14 cellular contexts compared by ENCODE assay signal in genomic region chr14:30957813-30958370, GRCh38.
DNase-seq lines count a peak whose midpoint lies in the region; ATAC-seq and TF ChIP-seq lines count a peak whose summit lies in the region.
"Had no signal": no experiment of that assay in that cellular context is flagged by ENCODE, and none has a peak within 500 bp of the region (broad histone marks: within the 10 kb centered on the region; RNA-seq: fewer than 3 reads in every experiment).

No MANE protein-coding gene starts in this region.

- no peak overlapping the region for H4K5ac ChIP-seq in H9 (ENCODE audit: insufficient read length, low read depth, low read length)

- WGBS in H9 (ENCODE audit: extremely low coverage, insufficient read length, low lambda C conversion rate), result no CpG with 5 or more reads among the region's 5 CpGs

- no peak overlapping the region for H3K9ac ChIP-seq in H9 (ENCODE audit: extremely low read depth, insufficient read length, low read length)

- H3K4me3 ChIP-seq in LNCaP clone FGC (ENCODE audit: low read depth, low read length), result no peak overlapping the region
- H3K4me3 ChIP-seq in CD8-positive, alpha-beta T cell (ENCODE audit: low read depth, low read length), result no peak overlapping the region
- H3K4me3 ChIP-seq: cardiac muscle cell, heart left ventricle had no signal

- no peak overlapping the region for H3K27ac ChIP-seq in H9 (ENCODE audit: insufficient read length, low read depth, low read length)
- H3K27ac ChIP-seq in CD8-positive, alpha-beta T cell (ENCODE audit: low read depth, low read length), result no peak overlapping the region
- H3K27ac ChIP-seq: heart left ventricle had no signal

- H3K27ac Mint-ChIP-seq in H9, result peak overlapping the region; percentile 36 to 40 (median 40); a peak in 3 of 7 replicates
- H3K27ac Mint-ChIP-seq in memory B cell, result peak overlapping the region; percentile 4
- H3K27ac Mint-ChIP-seq in CD8-positive, alpha-beta T cell, result no peak overlapping the region

- H3K36me3 ChIP-seq in CD8-positive, alpha-beta T cell (ENCODE audit: insufficient read depth, low read length), result no peaks in the 10 kb centered on the region

- H3K23me2 ChIP-seq in H9 (ENCODE audit: insufficient read length, low read depth, low read length, poor library complexity, severe bottlenecking), result no peaks in the 10 kb centered on the region

- H2AK5ac ChIP-seq in H9 (ENCODE audit: insufficient read length, low read length), result no peak overlapping the region

- H3K4me3 Mint-ChIP-seq in H9, result no peak overlapping the region
- no peak overlapping the region for H3K4me3 Mint-ChIP-seq in memory B cell
- H3K4me3 Mint-ChIP-seq in CD8-positive, alpha-beta T cell, result no peak overlapping the region

- H3K9me3 ChIP-seq in H9 (ENCODE audit: control insufficient read depth, low read depth, low read length), result no peaks in the 10 kb centered on the region
- H3K9me3 ChIP-seq in CD8-positive, alpha-beta T cell (ENCODE audit: low read length), result no peaks in the 10 kb centered on the region
- H3K9me3 ChIP-seq: heart left ventricle had no signal

- H3T11ph ChIP-seq in H9 (ENCODE audit: low read length), result no peak overlapping the region

- peaks cover 12 to 21% (median 18%) of the 10 kb centered on the region in 3 experiments; a peak in 6 of 7 replicates for H3K36me3 Mint-ChIP-seq in H9 (ENCODE audit: insufficient read depth in 1 of 3, low read depth in 3 of 3)
- peaks cover 21% of the 10 kb centered on the region for H3K36me3 Mint-ChIP-seq in memory B cell
- peaks cover 46% of the 10 kb centered on the region for H3K36me3 Mint-ChIP-seq in CD8-positive, alpha-beta T cell

- H2BK120ac ChIP-seq in H9 (ENCODE audit: low read depth, low read length, poor library complexity, severe bottlenecking), result no peak overlapping the region

- no peak overlapping the region for H2BK20ac ChIP-seq in H9 (ENCODE audit: low read depth, low read length, poor library complexity, severe bottlenecking)

- H2BK5ac ChIP-seq in H9 (ENCODE audit: insufficient read length, low read length), result no peak overlapping the region

- no peak overlapping the region for H2AFZ ChIP-seq in H9 (ENCODE audit: low read length)

- no peak overlapping the region for H4K8ac ChIP-seq in H9 (replicated peaks; ENCODE audit: insufficient read length, low read depth, low read length)

- ATAC-seq in GM18861 (IDR thresholded peaks at IDR 0.05; ENCODE audit: unreplicated experiment), result peak; percentile 91
- no peak for ATAC-seq in memory B cell (ENCODE audit: low read depth)
- ATAC-seq in CD8-positive, alpha-beta T cell, result no peak
- no peak for ATAC-seq in HG02938 (IDR thresholded peaks at IDR 0.05; ENCODE audit: unreplicated experiment)

- no peak overlapping the region for H3K14ac ChIP-seq in H9 (ENCODE audit: insufficient read depth, low read length)

- TF ChIP-seq CTCF in H9 (conservative IDR thresholded peaks at IDR 0.05) (no peak), LNCaP clone FGC (IDR thresholded peaks at IDR 0.05; ENCODE audit: control insufficient read depth, extremely low read depth, insufficient read depth) (no peak)
- no peak for TF ChIP-seq CTCF in CD8-positive, alpha-beta T cell (IDR thresholded peaks at IDR 0.05)

- POLR2A ChIA-PET in CD8-positive, alpha-beta T cell (lab: Charles Lee), result interaction anchor here (1.0 kb wide), 1 partner anchor 41 kb away, joined by 3 read pairs; no protein-coding TSS in a partner anchor

- no peak overlapping the region for H4K91ac ChIP-seq in H9 (ENCODE audit: insufficient read length, low read depth, low read length)

- no peak overlapping the region for H2BK12ac ChIP-seq in H9 (ENCODE audit: insufficient read length, low read depth, low read length)

- no peaks in the 10 kb centered on the region for H4K20me1 ChIP-seq in H9 (ENCODE audit: control insufficient read depth, insufficient read depth, insufficient read length)

- intact Hi-C loops in CD8-positive, alpha-beta T cell (cut with DNase I, micrococcal nuclease), result no loop called here

- CTCF ChIA-PET in CD8-positive, alpha-beta T cell (lab: Charles Lee), result interaction anchor here (1.2 to 1.7 kb wide), 2 partner anchors 13 to 125 kb away, joined by 3 to 5 read pairs; no protein-coding TSS in a partner anchor

- H3K79me1 ChIP-seq in H9 (ENCODE audit: insufficient read depth, low read depth, low read length, poor library complexity, severe bottlenecking), result peaks cover 4% of the 10 kb centered on the region

- H2BK15ac ChIP-seq in H9 (ENCODE audit: low read depth, low read length), result no peak overlapping the region

- H3K4me1 ChIP-seq in H9 (ENCODE audit: insufficient read depth, low read length), result no peaks in the 10 kb centered on the region
- no peaks in the 10 kb centered on the region for H3K4me1 ChIP-seq in CD8-positive, alpha-beta T cell (ENCODE audit: insufficient read depth, low read length)

- no peak overlapping the region for H3K4me2 ChIP-seq in H9 (ENCODE audit: insufficient read depth, insufficient read length, low read length)

- H3K27me3 ChIP-seq in H9 (ENCODE audit: insufficient read depth, low read length), result no peaks in the 10 kb centered on the region
- H3K27me3 ChIP-seq in CD8-positive, alpha-beta T cell (ENCODE audit: insufficient read depth, low read length), result no peaks in the 10 kb centered on the region
- H3K27me3 ChIP-seq: cardiac muscle cell, heart left ventricle had no signal

- no peak overlapping the region for H3K23ac ChIP-seq in H9 (ENCODE audit: insufficient read length, low read depth, low read length)

- H3K56ac ChIP-seq in H9 (ENCODE audit: insufficient read length, low read depth, low read length), result no peak overlapping the region

- H3K9me3 Mint-ChIP-seq in H9 (no peaks in the 10 kb centered on the region), memory B cell (no peaks in the 10 kb centered on the region)
- H3K9me3 Mint-ChIP-seq in CD8-positive, alpha-beta T cell, result no peaks in the 10 kb centered on the region

- no peak overlapping the region for H3K18ac ChIP-seq in H9 (ENCODE audit: insufficient read length, low read depth, low read length)

- no peaks in the 10 kb centered on the region for H3K27me3 Mint-ChIP-seq in H9 (ENCODE audit: low read depth)
- H3K27me3 Mint-ChIP-seq in memory B cell, result no peaks in the 10 kb centered on the region
- H3K27me3 Mint-ChIP-seq in CD8-positive, alpha-beta T cell (ENCODE audit: low read depth), result no peaks in the 10 kb centered on the region

- H3K79me2 ChIP-seq in H9 (ENCODE audit: insufficient read depth, low read length), result peaks cover 9% of the 10 kb centered on the region; the same call in 1 of the 2 replicates

- H3K4me1 Mint-ChIP-seq in H9 (peaks cover 11 to 18% of the 10 kb centered on the region in 2 experiments), memory B cell (peaks cover 20% of the 10 kb centered on the region)
- peaks cover 32% of the 10 kb centered on the region for H3K4me1 Mint-ChIP-seq in CD8-positive, alpha-beta T cell (ENCODE audit: low read depth)

- no peak for DNase-seq in H9
- DNase-seq in LNCaP clone FGC (ENCODE audit: low read depth), result peak; percentile 54
- no peak for DNase-seq in memory B cell (ENCODE audit: low spot score in 2 of 2)
- no peak for DNase-seq in pons (ENCODE audit: low spot score)
- no peak for DNase-seq in CD8-positive, alpha-beta T cell
- DNase-seq: activated CD4-positive, alpha-beta T cell treated with anti-CD3 and anti-CD28 coated beads for 4 hours; activated gamma-delta T cell; heart left ventricle; mammary epithelial cell; NCI-H748 treated with DMSO at 0.1 percent for 48 hours; posterior cingulate gyrus had no signal

- no peak overlapping the region for H3K4ac ChIP-seq in H9 (ENCODE audit: low read depth, low read length)
